ENCODE assay signal across 26 cellular contexts in the genomic region with DNA sequence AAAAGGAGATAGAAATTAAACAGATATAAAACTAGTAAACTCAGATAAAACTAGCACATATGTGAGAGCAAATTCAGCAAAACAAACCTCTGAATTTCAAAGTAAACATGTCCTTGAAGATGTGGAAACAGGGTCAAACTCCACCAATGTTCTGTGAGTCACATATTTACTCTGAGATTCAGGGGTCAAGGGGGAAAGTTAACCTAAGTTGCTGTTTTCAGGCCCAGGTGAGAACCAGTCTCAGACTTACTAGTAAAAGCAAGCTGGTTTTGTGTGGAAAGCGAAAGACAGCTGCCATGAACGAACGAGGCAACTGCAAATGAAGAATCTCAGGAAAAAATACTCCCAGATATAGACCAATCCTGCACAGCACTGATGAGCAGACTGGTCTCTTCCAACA. TPM values are rescaled to one million over a fixed set of nuclear protein-coding genes. Genes with fewer than 3 reads are reported as not detected.
DNase-seq lines count a peak whose midpoint lies in the region; ATAC-seq, FAIRE-seq and TF ChIP-seq lines count a peak whose summit lies in the region.
"Had no signal": no experiment of that assay in that cellular context is flagged by ENCODE, and none has a peak within 500 bp of the region (broad histone marks: within the 10 kb centered on the region; RNA-seq: fewer than 3 reads in every experiment).

No MANE protein-coding gene starts in this region.

- H3K4me2 ChIP-seq in skeletal muscle satellite cell (ENCODE audit: low read length): peak overlapping the region; percentile 4
- H3K4me2 ChIP-seq: smooth muscle cell had no signal

- DNase-seq in SIG-M5 treated with dmso at 0.1 percent for 504 hours (lab: John Stamatoyannopoulos, UW; ENCODE audit: unreplicated experiment): peak; percentile 39
- DNase-seq in SIG-M5 (lab: John Stamatoyannopoulos, UW): no peak
- DNase-seq in Panc1 (ENCODE audit: low read depth, low spot score): no peak
- DNase-seq in left colon: no peak
- no peak for DNase-seq in GM19239 (ENCODE audit: insufficient read length, low spot score)
- DNase-seq: activated naive CD4-positive, alpha-beta T cell treated with Interleukin-2 at 50 U/mL for 16 hours; activated T-cell treated with anti-CD3 and anti-CD28 coated beads, Interleukin-2, amount 50 U/mL, for 72 hours; adrenal gland; CD8-positive, alpha-beta memory T cell; colonic mucosa; GDM1; mammary epithelial cell; NCI-H1092; NCI-H1930; NCI-H82; nucleus accumbens; SHP77 treated with DMSO at 0.1 percent for 48 hours; stimulated activated CD4-positive, alpha-beta T cell treated with anti-CD3 and anti-CD28 coated beads, Interleukin-2, amount 100 ng/mL, for 24 hours had no signal

- POLR2A ChIA-PET in Panc1 (lab: Charles Lee): interaction anchor here (0.7 kb wide), 2 partner anchors 14 to 126 kb away, joined by 4 read pairs; no protein-coding TSS in a partner anchor

- no peak for TF ChIP-seq CTCF in Panc1 (IDR thresholded peaks at IDR 0.05)

- H3K9me3 ChIP-seq in Panc1 (ENCODE audit: control insufficient read depth, insufficient read depth, low read depth, low read length) (no peaks in the 10 kb centered on the region), skeletal muscle satellite cell (replicated peaks; ENCODE audit: low read length) (no peaks in the 10 kb centered on the region)
- H3K9me3 ChIP-seq: adrenal gland, colonic mucosa had no signal

- in situ Hi-C loops in Panc1 (cut with HindIII; ENCODE audit: low pct_unique_long_range_greater_than_20kb, low sequenced_read_pairs): no loop called here

- CTCF ChIA-PET in Panc1 (lab: Charles Lee): interaction anchor here (0.5 kb wide), 1 partner anchor 312 kb away, joined by 3 read pairs; no protein-coding TSS in a partner anchor

- BruUV-seq in Panc1 (replicated peaks; lab: Mats Ljungman, UMichigan): no TSS peak

- intact Hi-C loops in Panc1 (cut with micrococcal nuclease; ENCODE audit: unreplicated experiment) (no loop called here), left colon (cut with DNase I, micrococcal nuclease) (no loop called here)

- peaks cover 6% of the 10 kb centered on the region for H3K36me3 ChIP-seq in Panc1 (ENCODE audit: control insufficient read depth, insufficient read depth, low read length)
- H3K36me3 ChIP-seq in skeletal muscle satellite cell (ENCODE audit: insufficient read depth, low read length): peaks cover 26% of the 10 kb centered on the region
- H3K36me3 ChIP-seq: colonic mucosa had no signal

- H3K9ac ChIP-seq in skeletal muscle satellite cell (ENCODE audit: low read depth, low read length): no peak overlapping the region

- H3K4me3 ChIP-seq in Panc1 (ENCODE audit: low read depth in 2 of 2, low read length in 2 of 2): peak overlapping the region in 1 of 2 experiments; percentile 20; a peak in 2 of 4 replicates
- no peak overlapping the region for H3K4me3 ChIP-seq in skeletal muscle satellite cell (ENCODE audit: low read length)
- H3K4me3 ChIP-seq: adrenal gland, colonic mucosa, smooth muscle cell had no signal

- ATAC-seq in Panc1 (no peak), left colon (peak; percentile 65), GM21515 (IDR thresholded peaks at IDR 0.05; ENCODE audit: unreplicated experiment) (no peak), SK-N-SH treated with all-trans-retinoic acid at 6 μM for 48 hours (no peak)
- ATAC-seq: activated T-cell treated with anti-CD3 and anti-CD28 coated beads, Interleukin-2, amount 50 U/mL, for 72 hours had no signal

- H3K27me3 ChIP-seq in Panc1 (ENCODE audit: control insufficient read depth, insufficient read depth, low read length) (no peaks in the 10 kb centered on the region), skeletal muscle satellite cell (ENCODE audit: control insufficient read depth, insufficient read depth, low read length) (no peaks in the 10 kb centered on the region)
- H3K27me3 ChIP-seq: adrenal gland, colonic mucosa had no signal

- peak overlapping the region; percentile 97 for H3K27ac ChIP-seq in Panc1 (ENCODE audit: low read length)
- H3K27ac ChIP-seq: colonic mucosa had no signal

- FAIRE-seq in GM19239 (lab: Jason Lieb, UNC): no peak
- FAIRE-seq: A204.1, GM18507, islet of Langerhans, TTC549 had no signal

- H3K4me1 ChIP-seq in Panc1 (ENCODE audit: control insufficient read depth, insufficient read depth, low read length) (peaks cover 61% of the 10 kb centered on the region), skeletal muscle satellite cell (ENCODE audit: control insufficient read depth, insufficient read depth, low read length) (peaks cover 38% of the 10 kb centered on the region)

TF ChIP-seq in SK-N-SH treated with all-trans-retinoic acid at 6 μM for 48 hours, 23 proteins besides CTCF, POLR2A, EP300 and RAD21:
- TF ChIP-seq ZC3H10 (CRISPR knock-in tag; IDR thresholded peaks at IDR 0.05) (no peak), PPARA (CRISPR knock-in tag; IDR thresholded peaks at IDR 0.05; ENCODE audit: borderline replicate concordance) (no peak), ZNF565 (CRISPR knock-in tag; conservative IDR thresholded peaks at IDR 0.05; ENCODE audit: low read depth) (no peak), RARB (CRISPR knock-in tag; IDR thresholded peaks at IDR 0.05) (no peak), BACH2 (CRISPR knock-in tag; IDR thresholded peaks at IDR 0.05; ENCODE audit: borderline replicate concordance) (no peak), TCF4 (CRISPR knock-in tag; IDR thresholded peaks at IDR 0.05; ENCODE audit: borderline replicate concordance) (no peak), OSR1 (CRISPR knock-in tag; IDR thresholded peaks at IDR 0.05) (no peak), ZNF8 (CRISPR knock-in tag; IDR thresholded peaks at IDR 0.05) (no peak), ARNTL (CRISPR knock-in tag; IDR thresholded peaks at IDR 0.05; ENCODE audit: borderline replicate concordance, low read depth) (no peak), ZNF70 (CRISPR knock-in tag; IDR thresholded peaks at IDR 0.05) (no peak), GLIS3 (CRISPR knock-in tag; IDR thresholded peaks at IDR 0.05) (no peak), ZFP30 (CRISPR knock-in tag; IDR thresholded peaks at IDR 0.05) (no peak), CREB5 (CRISPR knock-in tag; IDR thresholded peaks at IDR 0.05; ENCODE audit: low read depth) (no peak), TOX (CRISPR knock-in tag; IDR thresholded peaks at IDR 0.05; ENCODE audit: borderline replicate concordance) (no peak), PATZ1 (CRISPR knock-in tag; IDR thresholded peaks at IDR 0.05; ENCODE audit: borderline replicate concordance) (no peak), ISL1 (CRISPR knock-in tag; IDR thresholded peaks at IDR 0.05) (no peak)
- TF ChIP-seq, protein P1, sequence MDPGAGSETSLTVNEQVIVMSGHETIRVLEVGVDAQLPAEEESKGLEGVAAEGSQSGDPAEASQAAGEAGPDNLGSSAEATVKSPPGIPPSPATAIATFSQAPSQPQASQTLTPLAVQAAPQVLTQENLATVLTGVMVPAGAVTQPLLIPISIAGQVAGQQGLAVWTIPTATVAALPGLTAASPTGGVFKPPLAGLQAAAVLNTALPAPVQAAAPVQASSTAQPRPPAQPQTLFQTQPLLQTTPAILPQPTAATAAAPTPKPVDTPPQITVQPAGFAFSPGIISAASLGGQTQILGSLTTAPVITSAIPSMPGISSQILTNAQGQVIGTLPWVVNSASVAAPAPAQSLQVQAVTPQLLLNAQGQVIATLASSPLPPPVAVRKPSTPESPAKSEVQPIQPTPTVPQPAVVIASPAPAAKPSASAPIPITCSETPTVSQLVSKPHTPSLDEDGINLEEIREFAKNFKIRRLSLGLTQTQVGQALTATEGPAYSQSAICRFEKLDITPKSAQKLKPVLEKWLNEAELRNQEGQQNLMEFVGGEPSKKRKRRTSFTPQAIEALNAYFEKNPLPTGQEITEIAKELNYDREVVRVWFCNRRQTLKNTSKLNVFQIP (CRISPR knock-in tag; IDR thresholded peaks at IDR 0.05; ENCODE audit: borderline replicate concordance, low read depth): no peak

RNA-seq across cellular contexts. Expression of gene PSMB7, which starts 29.0 kb away (rescaled TPM):
- total RNA-seq in Panc1 (2021; ENCODE audit: unreplicated experiment) (167 TPM), left colon (100 to 1,000 TPM in 1 of 2 donors, 10 to 100 TPM in 1; 88.0 to 102 TPM)
- polyA plus RNA-seq in Panc1 (2012; ENCODE audit: insufficient read length): 181 TPM
- total RNA-seq in skeletal muscle satellite cell (2012; rRNA removed): 244 and 299 TPM in 2 replicates
